Comparison of ENCODE assay signal across 8 cellular contexts in the genomic region with DNA sequence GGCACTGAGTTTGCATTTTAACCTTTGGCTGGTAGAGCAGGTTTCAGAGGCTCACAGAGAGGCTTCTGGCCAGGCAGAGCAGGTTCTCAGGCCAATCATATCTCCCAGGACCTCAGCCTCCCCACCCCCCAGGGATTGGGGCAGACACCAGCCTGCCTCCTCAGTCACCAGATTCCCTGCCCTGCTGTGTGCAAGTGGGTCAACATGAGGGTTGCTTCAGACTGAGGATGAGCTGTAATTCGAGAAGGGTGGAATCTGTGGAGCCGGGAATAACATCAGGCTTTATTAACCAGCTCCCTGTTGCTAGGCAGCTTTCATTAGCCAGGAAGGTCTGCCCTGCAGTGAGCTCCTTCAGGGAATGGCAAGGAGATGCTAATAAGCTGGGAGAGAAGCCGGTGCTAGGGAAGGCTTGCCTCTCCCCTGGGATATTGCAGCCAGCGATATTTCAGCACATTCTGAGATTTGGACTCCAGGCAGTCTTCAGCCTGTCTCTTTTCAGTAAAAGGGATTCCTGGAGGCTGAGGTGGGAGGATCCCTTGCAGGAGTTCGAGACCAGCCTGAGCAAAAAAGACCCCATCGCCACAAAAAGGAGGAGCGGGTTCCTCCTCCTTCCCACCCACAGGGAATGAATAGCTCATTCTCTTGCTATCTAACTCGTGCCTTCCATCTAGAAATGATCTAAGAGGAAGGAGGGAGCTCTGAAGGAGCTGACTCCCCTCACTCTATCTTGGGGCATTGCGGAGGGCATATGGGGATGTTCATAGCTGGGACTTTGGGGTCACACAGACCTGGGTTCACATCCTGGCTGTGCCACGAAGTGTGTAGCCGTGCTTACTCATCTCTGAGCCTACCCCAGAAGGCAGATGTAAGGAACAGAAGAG. TPM values are rescaled to one million over a fixed set of nuclear protein-coding genes. Genes with fewer than 3 reads are reported as not detected.
DNase-seq lines count a peak whose midpoint lies in the region; ATAC-seq, FAIRE-seq and TF ChIP-seq lines count a peak whose summit lies in the region.

No MANE protein-coding gene starts in this region.

- H3K4me1 ChIP-seq in Caco-2 (peaks cover 32% of the 10 kb centered on the region), kidney (ENCODE audit: control insufficient read depth in 1 of 2, insufficient read depth in 1 of 2, low read depth in 1 of 2, low read length in 2 of 2) (peaks cover 0 to 4% of the 10 kb centered on the region in 2 donors), upper lobe of left lung (peaks cover 0 to 25% (median under 1%) of the 10 kb centered on the region in 4 donors)

- TF ChIP-seq POLR2A in upper lobe of left lung (IDR thresholded peaks at IDR 0.05): no peak

- H3K27ac Mint-ChIP-seq in Caco-2 (ENCODE audit: unreplicated experiment): peak overlapping the region; percentile 90
- no peak overlapping the region for H3K27ac Mint-ChIP-seq in natural killer cell

- peak overlapping the region; percentile 59 for H3K4me3 Mint-ChIP-seq in Caco-2 (ENCODE audit: unreplicated experiment)
- no peak overlapping the region for H3K4me3 Mint-ChIP-seq in natural killer cell

- no peak for FAIRE-seq in kidney (lab: Jason Lieb, UNC)

- peak; percentile 41 to 72 for ATAC-seq in upper lobe of left lung (ENCODE audit: low FRiP score in 2 of 2)
- ATAC-seq in HG03439 (IDR thresholded peaks at IDR 0.05; ENCODE audit: unreplicated experiment): no peak
- ATAC-seq in natural killer cell: no peak

- H3K9me3 Mint-ChIP-seq in Caco-2 (ENCODE audit: unreplicated experiment): no peaks in the 10 kb centered on the region
- H3K9me3 Mint-ChIP-seq in natural killer cell: no peaks in the 10 kb centered on the region

- CTCF ChIA-PET in Caco-2 (lab: Charles Lee): interaction anchor here (0.6 to 1.5 kb wide), 7 partner anchors 11 to 68 kb away, joined by 3 to 20 read pairs (median 4); a partner anchor contains a TSS

- TF ChIP-seq EP300 in upper lobe of left lung (IDR thresholded peaks at IDR 0.05): no peak

- H3K27me3 Mint-ChIP-seq in Caco-2 (ENCODE audit: insufficient read depth, unreplicated experiment) (no peaks in the 10 kb centered on the region), natural killer cell (ENCODE audit: low read depth in 2 of 2) (no peaks in the 10 kb centered on the region)

- H3K27ac ChIP-seq in kidney (ENCODE audit: low read depth in 2 of 2, low read length in 2 of 2) (no peak overlapping the region), upper lobe of left lung (peak overlapping the region in 1 of 4 donors; percentile 48)

- H3K36me3 ChIP-seq in Caco-2 (ENCODE audit: control insufficient read depth, insufficient read depth, low read length) (peaks cover under 1% of the 10 kb centered on the region), kidney (ENCODE audit: control insufficient read depth in 1 of 2, insufficient read depth in 2 of 2, low read length in 2 of 2) (peaks cover 3 to 9% of the 10 kb centered on the region in 2 donors), upper lobe of left lung (peaks cover 0 to 17% (median 4%) of the 10 kb centered on the region in 4 donors)

- DNase-seq in Caco-2 (peak; percentile 96 to 97), NCI-H1694 (lab: John Stamatoyannopoulos, UW) (peak; percentile 69), brain pericyte (ENCODE audit: low read depth, low spot score) (peak; percentile 78), kidney (peak; percentile 61), upper lobe of left lung (peak in 1 of 2 donors; percentile 65), GM19238 (ENCODE audit: insufficient read length, low spot score) (no peak), natural killer cell (no peak)

- H3K36me3 Mint-ChIP-seq in Caco-2 (ENCODE audit: insufficient read depth, unreplicated experiment) (peaks cover 26% of the 10 kb centered on the region), natural killer cell (no peaks in the 10 kb centered on the region)

- H3K4me1 Mint-ChIP-seq in Caco-2 (ENCODE audit: low read depth, unreplicated experiment): peaks cover 21% of the 10 kb centered on the region
- H3K4me1 Mint-ChIP-seq in natural killer cell: peaks cover 0 to 3% of the 10 kb centered on the region in 2 donors

- 74 to 81% methylated on average over 11 of the region's 11 CpGs for WGBS in upper lobe of left lung, 2 donors

- TF ChIP-seq CTCF in Caco-2 (IDR thresholded peaks at IDR 0.05; ENCODE audit: insufficient read depth in 1 of 2, low read depth in 1 of 2, low read length in 1 of 2, severe bottlenecking in 1 of 2, unreplicated experiment in 1 of 2) (no peak), kidney (IDR thresholded peaks at IDR 0.05; ENCODE audit: borderline replicate concordance, extremely low read depth, insufficient read depth) (no peak), upper lobe of left lung (IDR thresholded peaks at IDR 0.05) (no peak), natural killer cell (IDR thresholded peaks at IDR 0.05) (no peak)

- H3K9ac ChIP-seq in kidney (ENCODE audit: low read length in 2 of 2): no peak overlapping the region

- intact Hi-C loops in Caco-2 (cut with micrococcal nuclease; ENCODE audit: unreplicated experiment): loop anchor here (1.0 kb wide), 1 partner anchor 10 kb away; no protein-coding TSS in a partner anchor
- intact Hi-C loops in kidney (cut with DNase I): no loop called here
- intact Hi-C loops in natural killer cell (cut with micrococcal nuclease): no loop called here

- POLR2A ChIA-PET in Caco-2 (lab: Charles Lee): interaction anchor here (0.6 to 1.5 kb wide), 8 partner anchors 10 to 229 kb away, joined by 3 to 29 read pairs (median 5); a partner anchor contains a TSS

- H3K27me3 ChIP-seq in Caco-2 (replicated peaks; ENCODE audit: control insufficient read depth, insufficient read depth, low read length): no peaks in the 10 kb centered on the region
- H3K27me3 ChIP-seq in upper lobe of left lung: no peaks in the 10 kb centered on the region

- H3K9me3 ChIP-seq in Caco-2 (no peaks in the 10 kb centered on the region), kidney (ENCODE audit: control insufficient read depth in 1 of 2, low read length in 2 of 2) (no peaks in the 10 kb centered on the region), upper lobe of left lung (no peaks in the 10 kb centered on the region)

- H3K4me3 ChIP-seq in Caco-2 (ENCODE audit: low read depth, low read length): no peak overlapping the region
- no peak overlapping the region for H3K4me3 ChIP-seq in kidney (ENCODE audit: low read length in 2 of 2)
- H3K4me3 ChIP-seq in upper lobe of left lung: no peak overlapping the region

- BruUV-seq in Caco-2 (replicated peaks; lab: Mats Ljungman, UMichigan): TSS peak; percentile 42

RNA-seq across cellular contexts. Expression of a gene that starts 10.7 kb away (rescaled TPM):
- total RNA-seq in Caco-2 (2022) (65.6 and 67.4 TPM in 2 replicates), kidney (58.0 TPM), upper lobe of left lung (100 to 1,000 TPM in 2 of 6 donors, 10 to 100 TPM in 4; 53.1 to 313 (median 60.1) TPM), natural killer cell (10 to 100 TPM; 65.4 to 75.7 (median 73.6) TPM)
- 33.7 TPM for polyA plus RNA-seq in kidney (ENCODE audit: insufficient read depth, low read depth, low replicate concordance)

RNA-seq across cellular contexts. Expression of a gene that starts 11.8 kb away (rescaled TPM):
- 65.4 and 67.3 TPM in 2 replicates for total RNA-seq in Caco-2 (2022)
- total RNA-seq in kidney: 24.4 TPM
- 9.1 TPM for polyA plus RNA-seq in kidney (ENCODE audit: insufficient read depth, low read depth, low replicate concordance)
- 10 to 100 TPM; 15.8 to 52.4 (median 23.6) TPM for total RNA-seq in upper lobe of left lung
- 10 to 100 TPM; 19.7 to 30.7 (median 29.0) TPM for total RNA-seq in natural killer cell

RNA-seq across cellular contexts. Expression of a gene that starts 44.3 kb away (rescaled TPM):
- total RNA-seq in Caco-2 (2022): 15.2 and 18.2 TPM in 2 replicates
- 10.0 TPM for total RNA-seq in kidney
- polyA plus RNA-seq in kidney (ENCODE audit: insufficient read depth, low read depth, low replicate concordance): 3.5 TPM
- 10 to 100 TPM in 2 of 6 donors, 1 to 10 TPM in 4; 5.9 to 13.0 (median 8.5) TPM for total RNA-seq in upper lobe of left lung
- 10 to 100 TPM in 1 of 3 donors, 1 to 10 TPM in 2; 6.4 to 11.1 (median 7.9) TPM for total RNA-seq in natural killer cell

RNA-seq across cellular contexts. Expression of a gene that starts 44.5 kb away (rescaled TPM):
- total RNA-seq in Caco-2 (2022): 33.8 and 35.3 TPM in 2 replicates
- total RNA-seq in kidney: 37.3 TPM
- 20.6 TPM for polyA plus RNA-seq in kidney (ENCODE audit: insufficient read depth, low read depth, low replicate concordance)
- total RNA-seq in upper lobe of left lung: 100 to 1,000 TPM in 1 of 6 donors, 10 to 100 TPM in 5; 29.9 to 126 (median 30.5) TPM
- total RNA-seq in natural killer cell: 10 to 100 TPM; 41.6 to 49.4 (median 48.2) TPM

RNA-seq across cellular contexts. Expression of a gene that starts 52.8 kb away (rescaled TPM):
- total RNA-seq in Caco-2 (2022) (24.4 and 25.8 TPM in 2 replicates), kidney (39.8 TPM), upper lobe of left lung (10 to 100 TPM; 14.9 to 68.1 (median 38.6) TPM), natural killer cell (100 to 1,000 TPM in 1 of 3 donors, 10 to 100 TPM in 2; 72.3 to 108 (median 77.6) TPM)
- polyA plus RNA-seq in kidney (ENCODE audit: insufficient read depth, low read depth, low replicate concordance): 3.7 TPM

Comparison
In these comparisons a context has a peak if more than half of its experiments do, and no peak if none do; other contexts are left out.
1. DNase-seq: peak in Caco-2 (2 of 2), NCI-H1694 (single experiment), brain pericyte (single experiment) and kidney (single experiment); none in GM19238 (single experiment) and natural killer cell (single experiment).
2. ATAC-seq: peak in upper lobe of left lung (2 of 2); none in HG03439 (single experiment) and natural killer cell (0 of 3).